8 cellular contexts compared by ENCODE assay signal in genomic region chr1:78617615-78618026, GRCh38. TPM values are rescaled to one million over a fixed set of nuclear protein-coding genes. Genes with fewer than 3 reads are reported as not detected.
DNase-seq lines count a peak whose midpoint lies in the region; ATAC-seq and TF ChIP-seq lines count a peak whose summit lies in the region.

No MANE protein-coding gene starts in this region.

- peak; percentile 87 for TF ChIP-seq CTCF in AG09319 (IDR thresholded peaks at IDR 0.05; ENCODE audit: low read depth, low read length)
- TF ChIP-seq CTCF in WI38 (IDR thresholded peaks at IDR 0.05; ENCODE audit: low read depth, low read length): peak; percentile 63
- peak; percentile 86 for TF ChIP-seq CTCF in choroid plexus epithelial cell (conservative IDR thresholded peaks at IDR 0.05; ENCODE audit: low read depth, low read length)
- TF ChIP-seq CTCF in left lung (IDR thresholded peaks at IDR 0.05): peak; percentile 70 to 83

- no peaks in the 10 kb centered on the region for H3K27me3 ChIP-seq in left lung

- H3K4me1 ChIP-seq in left lung: peaks cover 6 to 29% of the 10 kb centered on the region in 2 donors

- H3K36me3 ChIP-seq in left lung: no peaks in the 10 kb centered on the region

- DNase-seq in AG09319 (ENCODE audit: extremely low read depth, low read depth) (peak; percentile 76), NCI-H226 (peak; percentile 68), choroid plexus epithelial cell (ENCODE audit: low read depth) (peak; percentile 93), left lung (peak; percentile 26 to 45)
- peak in 2 of 3 donors; percentile 25 to 30 for DNase-seq in stimulated activated CD4-positive, alpha-beta T cell treated with anti-CD3 and anti-CD28 coated beads, TNF-alpha, amount 100 ng/mL, for 1 hour (ENCODE audit: low read depth in 3 of 3, low spot score in 1 of 3)

- no peak overlapping the region for H3K27ac ChIP-seq in left lung

- H3K9me3 ChIP-seq in left lung: no peaks in the 10 kb centered on the region

- ATAC-seq in GM18868 (IDR thresholded peaks at IDR 0.05; ENCODE audit: unreplicated experiment): peak; percentile 58
- ATAC-seq in HG03103 (IDR thresholded peaks at IDR 0.05; ENCODE audit: low read depth, unreplicated experiment): peak; percentile 38
- peak; percentile 94 for ATAC-seq in left lung

- intact Hi-C loops in left lung (cut with DNase I): loop anchor here in 1 of 2 donors (5.0 kb wide), 1 partner anchor 60 kb away; no protein-coding TSS in a partner anchor

- H3K4me3 ChIP-seq in WI38 (ENCODE audit: low read depth, low read length) (no peak overlapping the region), choroid plexus epithelial cell (ENCODE audit: low read depth, low read length) (no peak overlapping the region), left lung (no peak overlapping the region)

RNA-seq across cellular contexts. Expression of gene IFI44L, which starts 2.6 kb away (rescaled TPM):
- total RNA-seq in left lung: 10 to 100 TPM; 12.4 to 24.0 TPM

RNA-seq across cellular contexts. Expression of gene IFI44, which starts 32.0 kb away (rescaled TPM):
- total RNA-seq in left lung: 10 to 100 TPM; 40.8 to 58.4 TPM

Comparison
In these comparisons a context has a peak if more than half of its experiments do, and no peak if none do; other contexts are left out.
1. DNase-seq: peak in every context shown above with its lines; median percentile 93 in choroid plexus epithelial cell; 76 in AG09319; 68 in NCI-H226; 36 in left lung; 28 in stimulated activated CD4-positive, alpha-beta T cell treated with anti-CD3 and anti-CD28 coated beads, TNF-alpha, amount 100 ng/mL, for 1 hour.
2. ATAC-seq: peak in every context shown above with its lines; median percentile 94 in left lung; 58 in GM18868; 38 in HG03103.